Comparison of ENCODE assay signal across 9 cellular contexts in the genomic region with DNA sequence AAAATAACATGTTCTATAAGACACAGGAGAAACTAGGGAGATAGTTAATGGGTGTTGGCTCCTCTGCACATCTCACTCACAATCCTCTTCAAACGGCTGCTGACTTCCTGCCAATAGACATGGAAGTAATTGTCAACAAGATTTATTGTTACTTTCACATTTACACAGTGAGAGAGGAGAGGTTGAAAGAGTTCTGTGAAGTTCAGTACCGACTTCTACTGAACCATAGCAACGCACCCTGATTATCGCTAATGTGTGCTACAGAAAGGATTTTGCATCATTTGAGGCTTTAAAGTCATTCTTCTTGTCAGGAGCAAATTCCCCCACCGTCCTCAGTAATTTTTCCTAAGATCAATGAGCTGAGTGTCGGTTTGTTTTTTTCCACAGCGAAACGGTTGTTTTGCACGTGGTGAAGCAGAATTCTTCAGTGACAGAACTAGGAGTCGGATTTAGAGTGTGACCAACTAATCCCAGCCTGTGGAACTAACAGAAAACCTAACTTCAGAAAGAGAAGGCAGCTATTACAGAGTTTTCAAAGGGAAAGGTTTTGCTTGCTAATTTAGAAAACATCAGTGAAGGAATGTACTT.
DNase-seq lines count a peak whose midpoint lies in the region; ATAC-seq and TF ChIP-seq lines count a peak whose summit lies in the region.
"Had no signal": no experiment of that assay in that cellular context is flagged by ENCODE, and none has a peak within 500 bp of the region (broad histone marks: within the 10 kb centered on the region; RNA-seq: fewer than 3 reads in every experiment).

No MANE protein-coding gene starts in this region.

- H3K4me3 ChIP-seq in left ventricle myocardium inferior (peak overlapping the region; percentile 26), H7 (ENCODE audit: insufficient read depth, low read depth, low read length) (no peak overlapping the region)
- H3K4me3 ChIP-seq: SJSA1 had no signal

- ATAC-seq in Right ventricle myocardium inferior, result no peak
- ATAC-seq in HG02763 (IDR thresholded peaks at IDR 0.05; ENCODE audit: unreplicated experiment), result no peak

- H3K27ac ChIP-seq in left ventricle myocardium inferior (replicated peaks), result no peak overlapping the region
- H3K27ac ChIP-seq: SJSA1 had no signal

- H3K27me3 ChIP-seq in left ventricle myocardium inferior (ENCODE audit: low read depth), result no peaks in the 10 kb centered on the region
- no peaks in the 10 kb centered on the region for H3K27me3 ChIP-seq in H7 (ENCODE audit: control insufficient read depth, insufficient read depth, low read length)
- H3K27me3 ChIP-seq: SJSA1 had no signal

- no peaks in the 10 kb centered on the region for H3K4me1 ChIP-seq in left ventricle myocardium inferior
- H3K4me1 ChIP-seq: SJSA1 had no signal

- no peak for DNase-seq in left ventricle myocardium inferior
- DNase-seq in cardiac septum (ENCODE audit: low spot score), result no peak
- peak; percentile 38 for DNase-seq in OCI-M1 (lab: John Stamatoyannopoulos, UW)
- DNase-seq in kidney glomerular epithelial cell (lab: John Stamatoyannopoulos, UW), result peak; percentile 53
- DNase-seq in H7, result no peak
- DNase-seq in Right ventricle myocardium inferior (ENCODE audit: missing footprints), result no peak
- DNase-seq in GM20000 (ENCODE audit: low spot score), result no peak

- H3K36me3 ChIP-seq in left ventricle myocardium inferior (no peaks in the 10 kb centered on the region), H7 (replicated peaks; ENCODE audit: control insufficient read depth, insufficient read depth, low read length) (no peaks in the 10 kb centered on the region)
- H3K36me3 ChIP-seq: SJSA1 had no signal

- H3K9me3 ChIP-seq in left ventricle myocardium inferior (replicated peaks), result no peaks in the 10 kb centered on the region
- H3K9me3 ChIP-seq: SJSA1 had no signal

- intact Hi-C loops in left ventricle myocardium inferior (cut with micrococcal nuclease) (no loop called here), cardiac septum (cut with DNase I) (no loop called here), Right ventricle myocardium inferior (cut with DNase I) (no loop called here)

- TF ChIP-seq CTCF in left ventricle myocardium inferior (IDR thresholded peaks at IDR 0.05; ENCODE audit: borderline replicate concordance) (no peak), GM20000 (IDR thresholded peaks at IDR 0.05; ENCODE audit: extremely low read depth, missing control alignments) (no peak)

Comparison
In these comparisons a context has a peak if more than half of its experiments do, and no peak if none do; other contexts are left out.
1. DNase-seq: peak in OCI-M1 (single experiment) and kidney glomerular epithelial cell (single experiment); none in left ventricle myocardium inferior (single experiment), cardiac septum (single experiment), H7 (single experiment), Right ventricle myocardium inferior (single experiment) and GM20000 (single experiment).